ENCODE assay signal across 12 cellular contexts in the genomic region with DNA sequence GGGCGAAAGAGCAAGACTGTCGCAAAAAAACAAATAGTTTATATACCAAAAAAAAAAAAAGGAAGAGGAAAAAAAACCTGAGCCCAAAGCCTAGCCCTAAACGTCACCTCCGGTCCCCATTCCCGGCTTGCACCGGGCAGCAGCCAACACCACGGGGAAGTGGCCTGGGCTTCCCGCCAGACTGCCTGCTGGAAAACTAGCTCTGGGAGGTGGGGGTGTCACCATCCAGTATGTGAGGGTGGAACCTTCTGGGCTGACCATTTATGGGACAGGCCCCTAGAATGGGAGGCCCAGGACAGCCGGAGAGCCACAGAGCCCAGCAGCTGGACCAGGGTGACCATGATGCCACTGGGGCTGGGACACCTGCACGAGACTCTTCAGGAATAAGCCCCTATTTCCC. TPM values are rescaled to one million over a fixed set of nuclear protein-coding genes. Genes with fewer than 3 reads are reported as not detected.
DNase-seq lines count a peak whose midpoint lies in the region; ATAC-seq and TF ChIP-seq lines count a peak whose summit lies in the region.
"Had no signal": no experiment of that assay in that cellular context is flagged by ENCODE, and none has a peak within 500 bp of the region (broad histone marks: within the 10 kb centered on the region; RNA-seq: fewer than 3 reads in every experiment).

No MANE protein-coding gene starts in this region.

- TF ChIP-seq RAD21 in Ishikawa (IDR thresholded peaks at IDR 0.05; ENCODE audit: low read depth) (no peak), liver (IDR thresholded peaks at IDR 0.05) (peak; percentile 36 to 49)

- DNase-seq in dermis blood vessel endothelial cell (peak; percentile 72), stromal cell of bone marrow (ENCODE audit: low read depth) (peak; percentile 50), islet precursor cell (no peak), SIG-M5 treated with dmso at 0.1 percent for 504 hours (lab: John Stamatoyannopoulos, UW; ENCODE audit: unreplicated experiment) (no peak)
- DNase-seq: activated naive CD4-positive, alpha-beta T cell treated with anti-CD3 and anti-CD28 coated beads, Interleukin-2, amount 50 U/mL, for 16 hours; DND-41; NCI-H2107; T1000 had no signal

- no peak for TF ChIP-seq EP300 in Ishikawa (IDR thresholded peaks at IDR 0.05; ENCODE audit: borderline replicate concordance)

- H3K9ac ChIP-seq in liver (ENCODE audit: low read depth in 1 of 2, low read length in 2 of 2): no peak overlapping the region

- H3K4me3 ChIP-seq in liver (ENCODE audit: low read depth in 1 of 3, low read length in 3 of 3): no peak overlapping the region

- WGBS in liver: 14% methylated on average over 10 of the region's 10 CpGs

- H3K9me3 ChIP-seq in liver (ENCODE audit: control insufficient read depth in 4 of 4, low read length in 3 of 4): no peaks in the 10 kb centered on the region

- H3K27ac ChIP-seq in liver (ENCODE audit: low read depth in 1 of 2, low read length in 2 of 2): peak overlapping the region; percentile 88 to 94

- peaks cover 2 to 41% (median 24%) of the 10 kb centered on the region in 4 donors for H3K4me1 ChIP-seq in liver (ENCODE audit: control insufficient read depth in 4 of 4, insufficient read depth in 4 of 4, low read length in 3 of 4)

- H3K36me3 ChIP-seq in liver (ENCODE audit: control insufficient read depth in 4 of 4, insufficient read depth in 3 of 4, low read depth in 1 of 4, low read length in 3 of 4): no peaks in the 10 kb centered on the region

- ATAC-seq in GM18517 (IDR thresholded peaks at IDR 0.05; ENCODE audit: unreplicated experiment) (no peak), GM18868 (IDR thresholded peaks at IDR 0.05; ENCODE audit: unreplicated experiment) (no peak)

- no peaks in the 10 kb centered on the region for H3K27me3 ChIP-seq in liver (ENCODE audit: control insufficient read depth in 4 of 4, insufficient read depth in 4 of 4, low read length in 3 of 4)

- TF ChIP-seq CTCF in liver (IDR thresholded peaks at IDR 0.05; ENCODE audit: low read depth, low read length, missing input control): no peak

TF ChIP-seq in Ishikawa, 13 proteins besides CTCF, POLR2A, EP300 and RAD21:
- TF ChIP-seq YY1 (IDR thresholded peaks at IDR 0.05; ENCODE audit: low read depth): no peak
- no peak for TF ChIP-seq FOXM1 (IDR thresholded peaks at IDR 0.05; ENCODE audit: borderline replicate concordance, low read depth)
- TF ChIP-seq, protein P1, sequence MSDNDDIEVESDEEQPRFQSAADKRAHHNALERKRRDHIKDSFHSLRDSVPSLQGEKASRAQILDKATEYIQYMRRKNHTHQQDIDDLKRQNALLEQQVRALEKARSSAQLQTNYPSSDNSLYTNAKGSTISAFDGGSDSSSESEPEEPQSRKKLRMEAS (IDR thresholded peaks at IDR 0.05): 0 out of 2 replicates have a peak, but pooled peaks have one; percentile 17
- TF ChIP-seq TAF1 (IDR thresholded peaks at IDR 0.05; ENCODE audit: low read depth): no peak
- TF ChIP-seq CEBPB (IDR thresholded peaks at IDR 0.05): no peak
- no peak for TF ChIP-seq NFIC (IDR thresholded peaks at IDR 0.05)
- TF ChIP-seq EGR1 (IDR thresholded peaks at IDR 0.05): no peak
- TF ChIP-seq REST (IDR thresholded peaks at IDR 0.05; ENCODE audit: low read depth): no peak
- no peak for TF ChIP-seq CREB1 (IDR thresholded peaks at IDR 0.05; ENCODE audit: low read depth)

TF ChIP-seq in liver, 16 proteins besides CTCF, POLR2A, EP300 and RAD21:
- TF ChIP-seq YY1 (IDR thresholded peaks at IDR 0.05): peak; percentile 92
- TF ChIP-seq, protein P1 (IDR thresholded peaks at IDR 0.05): peak; percentile 95
- peak in 1 of 2 donors; percentile 91 for TF ChIP-seq EGR1 (IDR thresholded peaks at IDR 0.05; ENCODE audit: low read depth in 2 of 2)
- TF ChIP-seq FOXA1 (IDR thresholded peaks at IDR 0.05): peak; percentile 57
- peak; percentile 15 to 63 for TF ChIP-seq HNF4A (conservative IDR thresholded peaks at IDR 0.05)
- no peak for TF ChIP-seq HNF4G (IDR thresholded peaks at IDR 0.05)
- TF ChIP-seq REST (IDR thresholded peaks at IDR 0.05): peak; percentile 85
- TF ChIP-seq NR2F2 (IDR thresholded peaks at IDR 0.05): no peak
- peak; percentile 17 for TF ChIP-seq FOXA2 (IDR thresholded peaks at IDR 0.05)
- TF ChIP-seq, protein P2, sequence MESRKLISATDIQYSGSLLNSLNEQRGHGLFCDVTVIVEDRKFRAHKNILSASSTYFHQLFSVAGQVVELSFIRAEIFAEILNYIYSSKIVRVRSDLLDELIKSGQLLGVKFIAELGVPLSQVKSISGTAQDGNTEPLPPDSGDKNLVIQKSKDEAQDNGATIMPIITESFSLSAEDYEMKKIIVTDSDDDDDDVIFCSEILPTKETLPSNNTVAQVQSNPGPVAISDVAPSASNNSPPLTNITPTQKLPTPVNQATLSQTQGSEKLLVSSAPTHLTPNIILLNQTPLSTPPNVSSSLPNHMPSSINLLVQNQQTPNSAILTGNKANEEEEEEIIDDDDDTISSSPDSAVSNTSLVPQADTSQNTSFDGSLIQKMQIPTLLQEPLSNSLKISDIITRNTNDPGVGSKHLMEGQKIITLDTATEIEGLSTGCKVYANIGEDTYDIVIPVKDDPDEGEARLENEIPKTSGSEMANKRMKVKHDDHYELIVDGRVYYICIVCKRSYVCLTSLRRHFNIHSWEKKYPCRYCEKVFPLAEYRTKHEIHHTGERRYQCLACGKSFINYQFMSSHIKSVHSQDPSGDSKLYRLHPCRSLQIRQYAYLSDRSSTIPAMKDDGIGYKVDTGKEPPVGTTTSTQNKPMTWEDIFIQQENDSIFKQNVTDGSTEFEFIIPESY (IDR thresholded peaks at IDR 0.05): peak; percentile 83
- TF ChIP-seq, protein P3, sequence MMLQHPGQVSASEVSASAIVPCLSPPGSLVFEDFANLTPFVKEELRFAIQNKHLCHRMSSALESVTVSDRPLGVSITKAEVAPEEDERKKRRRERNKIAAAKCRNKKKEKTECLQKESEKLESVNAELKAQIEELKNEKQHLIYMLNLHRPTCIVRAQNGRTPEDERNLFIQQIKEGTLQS (IDR thresholded peaks at IDR 0.05): no peak
- peak in 1 of 2 donors; percentile 76 for TF ChIP-seq JUND (IDR thresholded peaks at IDR 0.05)
- TF ChIP-seq RXRA (IDR thresholded peaks at IDR 0.05): peak; percentile 22 to 86
- peak; percentile 68 for TF ChIP-seq SP1 (IDR thresholded peaks at IDR 0.05)
- TF ChIP-seq GABPA (IDR thresholded peaks at IDR 0.05 in 1 of 2, conservative IDR thresholded peaks at IDR 0.05 in 1 of 2): peak; percentile 74 to 92
- peak; percentile 35 for TF ChIP-seq TAF1 (conservative IDR thresholded peaks at IDR 0.05)
TF ChIP-seq in liver: peak in this region for 13.

RNA-seq across cellular contexts. Expression of gene IL12RB1, which starts 37.3 kb away (rescaled TPM):
- 0.34 and 0.74 TPM in 2 replicates for total RNA-seq in dermis blood vessel endothelial cell
- total RNA-seq in liver: 1 to 10 TPM; 1.3 to 2.4 TPM
- polyA plus RNA-seq in liver: under 1 TPM; 0.43 to 0.90 TPM

RNA-seq across cellular contexts. Expression of gene ARRDC2, which starts 41.4 kb away (rescaled TPM):
- total RNA-seq in dermis blood vessel endothelial cell: 68.7 and 107 TPM in 2 replicates
- total RNA-seq in liver: 10 to 100 TPM in 1 of 2 donors, 1 to 10 TPM in 1; 7.6 to 32.3 TPM
- polyA plus RNA-seq in liver: 1 to 10 TPM; 2.7 to 5.3 TPM

RNA-seq across cellular contexts. Expression of gene MAST3, which starts 48.2 kb away (rescaled TPM):
- 2.2 and 3.7 TPM in 2 replicates for total RNA-seq in dermis blood vessel endothelial cell
- total RNA-seq in liver: 10 to 100 TPM in 1 of 2 donors, 1 to 10 TPM in 1; 8.6 to 10.6 TPM
- polyA plus RNA-seq in liver: 1 to 10 TPM; 4.3 to 4.7 TPM

Comparison
In these comparisons a context has a peak if more than half of its experiments do, and no peak if none do; other contexts are left out.
1. DNase-seq: peak in dermis blood vessel endothelial cell (single experiment) and stromal cell of bone marrow (single experiment); none in islet precursor cell (single experiment) and SIG-M5 treated with dmso at 0.1 percent for 504 hours (single experiment).